Comparison of ENCODE assay signal across 8 cellular contexts in the genomic region with DNA sequence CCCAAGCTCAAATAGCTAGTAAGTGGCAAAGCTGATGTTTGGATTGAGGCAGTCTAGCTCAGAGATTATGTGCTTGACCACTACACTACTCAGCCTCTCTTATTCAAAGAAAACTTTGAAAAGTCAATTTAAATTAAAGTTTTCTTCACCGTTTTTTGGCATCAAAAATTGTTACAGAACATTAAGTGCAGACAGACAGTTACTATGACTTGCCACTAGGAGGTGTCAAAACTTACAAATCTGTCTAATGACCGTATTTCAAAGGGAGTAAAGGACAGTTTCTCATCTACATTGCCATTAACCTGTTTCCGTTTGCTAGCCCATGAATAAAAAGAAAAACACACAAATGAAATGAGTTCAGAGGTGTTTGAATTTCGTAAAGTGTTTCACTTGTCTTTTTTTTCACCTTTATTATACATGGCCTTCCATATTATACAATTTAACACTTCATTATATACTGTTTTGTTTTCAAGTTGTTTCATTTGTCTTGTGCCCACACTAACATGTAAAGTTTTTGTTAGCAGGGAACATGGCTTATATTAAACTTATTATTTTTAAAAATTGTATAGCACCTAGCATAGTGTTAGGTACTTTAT. TPM values are rescaled to one million over a fixed set of nuclear protein-coding genes. Genes with fewer than 3 reads are reported as not detected.
DNase-seq lines count a peak whose midpoint lies in the region; ATAC-seq, FAIRE-seq and TF ChIP-seq lines count a peak whose summit lies in the region.

No MANE protein-coding gene starts in this region.

- no peak overlapping the region for H3K27ac Mint-ChIP-seq in endothelial cell (ENCODE audit: unreplicated experiment)

- TF ChIP-seq CTCF in D721Med (IDR thresholded peaks at IDR 0.05; ENCODE audit: insufficient read depth, missing control alignments) (peak; percentile 81), endothelial cell (IDR thresholded peaks at IDR 0.05; ENCODE audit: unreplicated experiment) (peak; percentile 92), neural cell (IDR thresholded peaks at IDR 0.05; ENCODE audit: poor library complexity, severe bottlenecking) (peak; percentile 78), omental fat pad (IDR thresholded peaks at IDR 0.05) (no peak)

- no peaks in the 10 kb centered on the region for H3K9me3 ChIP-seq in neural cell (ENCODE audit: low read length)

- no peaks in the 10 kb centered on the region for H3K9me3 Mint-ChIP-seq in endothelial cell (ENCODE audit: unreplicated experiment)

- peak; percentile 94 for FAIRE-seq in D721Med (lab: Jason Lieb, UNC)

- H3F3A ChIP-seq in neural cell (ENCODE audit: insufficient read depth, low read length, poor library complexity, severe bottlenecking): no peaks in the 10 kb centered on the region

- H4K20me1 ChIP-seq in neural cell (ENCODE audit: insufficient read depth): no peaks in the 10 kb centered on the region

- H2AFZ ChIP-seq in neural cell (ENCODE audit: low read depth, low read length): no peak overlapping the region

- H3K27ac ChIP-seq in neural cell (ENCODE audit: low read length): no peak overlapping the region

- H3K36me3 Mint-ChIP-seq in endothelial cell (ENCODE audit: low read depth, unreplicated experiment): no peaks in the 10 kb centered on the region

- H3K79me2 ChIP-seq in neural cell (replicated peaks; ENCODE audit: insufficient read depth, low read length): no peaks in the 10 kb centered on the region

- H3K4me1 Mint-ChIP-seq in endothelial cell (ENCODE audit: unreplicated experiment): no peaks in the 10 kb centered on the region

- H3K36me3 ChIP-seq in neural cell (ENCODE audit: insufficient read depth, low read length): no peaks in the 10 kb centered on the region

- no peak overlapping the region for H3K4me3 Mint-ChIP-seq in endothelial cell (ENCODE audit: unreplicated experiment)

- no peaks in the 10 kb centered on the region for H3K27me3 Mint-ChIP-seq in endothelial cell (ENCODE audit: unreplicated experiment)

- DNase-seq in D721Med (ENCODE audit: insufficient read length, low spot score): no peak
- DNase-seq in Jurkat, Clone E6-1 (ENCODE audit: low read depth, low spot score): peak; percentile 69
- DNase-seq in RPMI7951 (ENCODE audit: low read depth): peak; percentile 45
- DNase-seq in endothelial cell (ENCODE audit: low spot score): no peak
- no peak for DNase-seq in GOT3 (lab: John Stamatoyannopoulos, UW)
- no peak for DNase-seq in omental fat pad (ENCODE audit: low spot score)

- H3K4me3 ChIP-seq in Jurkat, Clone E6-1 (ENCODE audit: low read length): no peak overlapping the region
- no peak overlapping the region for H3K4me3 ChIP-seq in neural cell (ENCODE audit: low read length)

- peak; percentile 55 for ATAC-seq in GM19328 (IDR thresholded peaks at IDR 0.05; ENCODE audit: unreplicated experiment)
- no peak for ATAC-seq in omental fat pad (ENCODE audit: low FRiP score)

- peak; percentile 75 for TF ChIP-seq RAD21 in neural cell (conservative IDR thresholded peaks at IDR 0.05)

- no peak overlapping the region for H3K9ac ChIP-seq in neural cell (ENCODE audit: low read length)

- H3K9me2 ChIP-seq in neural cell (ENCODE audit: insufficient read depth, low read length): no peaks in the 10 kb centered on the region

- no peak for TF ChIP-seq EP300 in neural cell (conservative IDR thresholded peaks at IDR 0.05; ENCODE audit: poor library complexity, severe bottlenecking)

- no peaks in the 10 kb centered on the region for H3K27me3 ChIP-seq in neural cell (ENCODE audit: insufficient read depth, low read depth, low read length)

- no peak overlapping the region for H3K4me2 ChIP-seq in neural cell (ENCODE audit: low read length)

TF ChIP-seq in neural cell, 6 proteins besides CTCF, POLR2A, EP300 and RAD21:
- no peak for TF ChIP-seq REST (IDR thresholded peaks at IDR 0.05; ENCODE audit: borderline replicate concordance)
- peak; percentile 67 for TF ChIP-seq SMC3 (conservative IDR thresholded peaks at IDR 0.05; ENCODE audit: poor library complexity)

RNA-seq across cellular contexts. Expression of gene MTF2, which starts 57.4 kb away (rescaled TPM):
- polyA plus RNA-seq in Jurkat, Clone E6-1 (2012; ENCODE audit: insufficient read depth, insufficient read length): 38.1 TPM
- total RNA-seq in RPMI7951 (2014; rRNA removed; shearing (Covaris generic)): 19.5 and 24.5 TPM in 2 replicates
- total RNA-seq in endothelial cell (ENCODE audit: unreplicated experiment): 73.5 TPM
- polyA plus RNA-seq in neural cell: 122 and 124 TPM in 2 replicates
- polyA minus RNA-seq in neural cell: 222 and 233 TPM in 2 replicates
- 10 to 100 TPM in 3 of 4 donors, 1 to 10 TPM in 1; 8.4 to 27.6 (median 14.1) TPM for total RNA-seq in omental fat pad

Comparison
In these comparisons a context has a peak if more than half of its experiments do, and no peak if none do; other contexts are left out.
1. DNase-seq: peak in Jurkat, Clone E6-1 (single experiment) and RPMI7951 (single experiment); none in D721Med (single experiment), endothelial cell (single experiment), GOT3 (single experiment) and omental fat pad (single experiment).
2. CTCF ChIP-seq: peak in D721Med (single experiment), endothelial cell (single experiment) and neural cell (single experiment); none in omental fat pad (0 of 3).